ENCODE assay signal across 9 cellular contexts in the genomic region with DNA sequence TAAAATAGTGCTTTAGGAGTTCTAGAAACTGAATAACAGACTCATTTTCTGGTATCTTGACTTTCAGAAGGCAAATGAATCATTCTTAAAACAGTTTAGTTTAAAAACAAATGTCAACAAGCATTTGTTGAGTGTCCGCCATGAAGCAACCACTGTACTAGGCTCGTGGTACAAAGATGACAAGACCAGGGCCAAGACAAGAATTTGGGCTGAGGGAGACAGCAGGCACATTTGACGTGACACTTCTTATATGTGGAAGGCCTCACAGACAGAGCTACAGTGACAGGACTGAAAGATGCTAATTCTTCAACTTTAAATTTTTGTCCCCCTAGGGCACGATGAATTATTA. TPM values are rescaled to one million over a fixed set of nuclear protein-coding genes. Genes with fewer than 3 reads are reported as not detected.
DNase-seq lines count a peak whose midpoint lies in the region; ATAC-seq lines count a peak whose summit lies in the region.
"Had no signal": no experiment of that assay in that cellular context is flagged by ENCODE, and none has a peak within 500 bp of the region (broad histone marks: within the 10 kb centered on the region; RNA-seq: fewer than 3 reads in every experiment).

No MANE protein-coding gene starts in this region.

- no peak for DNase-seq in activated CD8-positive, alpha-beta memory T cell treated with anti-CD3 and anti-CD28 coated beads, Interleukin-2, amount 10 ng/mL, durations not matched to agents 7 days and 5 days
- no peak for DNase-seq in activated CD8-positive, alpha-beta memory T cell treated with anti-CD3 and anti-CD28 coated beads for 24 hours
- DNase-seq in M059J (ENCODE audit: low read depth) = peak; percentile 39
- DNase-seq in activated naive CD8-positive, alpha-beta T cell treated with anti-CD3 and anti-CD28 coated beads, Interleukin-2, amount 50 U/mL, for 24 hours = no peak
- DNase-seq in NCI-H524 (lab: John Stamatoyannopoulos, UW) = no peak
- DNase-seq in midbrain (lab: John Stamatoyannopoulos, UW) = no peak

- H3K9ac ChIP-seq in skeletal muscle tissue (ENCODE audit: low read depth in 1 of 3, low read length in 3 of 3) = no peak overlapping the region

- no peaks in the 10 kb centered on the region for H3K36me3 Mint-ChIP-seq in activated CD8-positive, alpha-beta memory T cell treated with anti-CD3 and anti-CD28 coated beads, Interleukin-2, amount 10 ng/mL, durations not matched to agents 7 days and 5 days
- H3K36me3 Mint-ChIP-seq in activated naive CD8-positive, alpha-beta T cell treated with anti-CD3 and anti-CD28 coated beads, Interleukin-2, amount 50 U/mL, for 24 hours (ENCODE audit: low read depth) = no peaks in the 10 kb centered on the region
- H3K36me3 Mint-ChIP-seq: T-cell had no signal

- CTCF ChIA-PET in activated CD8-positive, alpha-beta memory T cell treated with anti-CD3 and anti-CD28 coated beads, Interleukin-2, amount 10 ng/mL, durations not matched to agents 7 days and 5 days (lab: Charles Lee) = interaction anchor here (0.6 to 8.6 kb wide), 31 partner anchors 9 to 379 kb away, joined by 3 to 185 read pairs (median 5); a partner anchor contains a TSS

- peaks cover 0 to 11% (median 8%) of the 10 kb centered on the region in 3 donors for H3K4me1 ChIP-seq in skeletal muscle tissue (ENCODE audit: control insufficient read depth in 3 of 3, insufficient read depth in 3 of 3, low read length in 3 of 3)

- H3K9me3 ChIP-seq in skeletal muscle tissue (ENCODE audit: control insufficient read depth in 3 of 3, low read length in 3 of 3) = no peaks in the 10 kb centered on the region

- H3K9me3 Mint-ChIP-seq in activated CD8-positive, alpha-beta memory T cell treated with anti-CD3 and anti-CD28 coated beads, Interleukin-2, amount 10 ng/mL, durations not matched to agents 7 days and 5 days (ENCODE audit: low read depth) = no peaks in the 10 kb centered on the region
- no peaks in the 10 kb centered on the region for H3K9me3 Mint-ChIP-seq in activated naive CD8-positive, alpha-beta T cell treated with anti-CD3 and anti-CD28 coated beads, Interleukin-2, amount 50 U/mL, for 24 hours
- H3K9me3 Mint-ChIP-seq: T-cell had no signal

- H3K27ac ChIP-seq in skeletal muscle tissue (ENCODE audit: low read depth, low read length) = peak overlapping the region; percentile 73

- no peaks in the 10 kb centered on the region for H3K27me3 ChIP-seq in skeletal muscle tissue (ENCODE audit: control insufficient read depth in 3 of 3, insufficient read depth in 3 of 3, low read length in 3 of 3)

- H3K4me1 Mint-ChIP-seq in activated CD8-positive, alpha-beta memory T cell treated with anti-CD3 and anti-CD28 coated beads, Interleukin-2, amount 10 ng/mL, durations not matched to agents 7 days and 5 days = peaks cover 45% of the 10 kb centered on the region
- peaks cover 46% of the 10 kb centered on the region for H3K4me1 Mint-ChIP-seq in activated naive CD8-positive, alpha-beta T cell treated with anti-CD3 and anti-CD28 coated beads, Interleukin-2, amount 50 U/mL, for 24 hours

- no peak overlapping the region for H3K4me3 ChIP-seq in skeletal muscle tissue (ENCODE audit: low read length in 3 of 3)

- ATAC-seq in activated CD8-positive, alpha-beta memory T cell treated with anti-CD3 and anti-CD28 coated beads, Interleukin-2, amount 10 ng/mL, durations not matched to agents 7 days and 5 days = no peak
- peak; percentile 13 for ATAC-seq in activated naive CD8-positive, alpha-beta T cell treated with anti-CD3 and anti-CD28 coated beads, Interleukin-2, amount 50 U/mL, for 24 hours
- ATAC-seq in GM19023 (IDR thresholded peaks at IDR 0.05; ENCODE audit: unreplicated experiment) = no peak

- H3K36me3 ChIP-seq in skeletal muscle tissue (ENCODE audit: control insufficient read depth in 3 of 3, insufficient read depth in 3 of 3, low read length in 3 of 3) = no peaks in the 10 kb centered on the region

- no peak overlapping the region for H3K4me3 Mint-ChIP-seq in activated CD8-positive, alpha-beta memory T cell treated with anti-CD3 and anti-CD28 coated beads, Interleukin-2, amount 10 ng/mL, durations not matched to agents 7 days and 5 days
- no peak overlapping the region for H3K4me3 Mint-ChIP-seq in activated naive CD8-positive, alpha-beta T cell treated with anti-CD3 and anti-CD28 coated beads, Interleukin-2, amount 50 U/mL, for 24 hours

- no peaks in the 10 kb centered on the region for H3K27me3 Mint-ChIP-seq in activated CD8-positive, alpha-beta memory T cell treated with anti-CD3 and anti-CD28 coated beads, Interleukin-2, amount 10 ng/mL, durations not matched to agents 7 days and 5 days
- H3K27me3 Mint-ChIP-seq in activated naive CD8-positive, alpha-beta T cell treated with anti-CD3 and anti-CD28 coated beads, Interleukin-2, amount 50 U/mL, for 24 hours = no peaks in the 10 kb centered on the region
- H3K27me3 Mint-ChIP-seq: T-cell had no signal

- peak overlapping the region; percentile 60 for H3K27ac Mint-ChIP-seq in activated CD8-positive, alpha-beta memory T cell treated with anti-CD3 and anti-CD28 coated beads, Interleukin-2, amount 10 ng/mL, durations not matched to agents 7 days and 5 days
- H3K27ac Mint-ChIP-seq in activated naive CD8-positive, alpha-beta T cell treated with anti-CD3 and anti-CD28 coated beads, Interleukin-2, amount 50 U/mL, for 24 hours = peak overlapping the region; percentile 78

RNA-seq across cellular contexts. Expression of a gene that starts 14.4 kb away (rescaled TPM):
- 10 to 100 TPM; 39.9 to 56.2 TPM for total RNA-seq in activated CD8-positive, alpha-beta memory T cell treated with anti-CD3 and anti-CD28 coated beads, Interleukin-2, amount 10 ng/mL, durations not matched to agents 7 days and 5 days
- total RNA-seq in M059J (2014; rRNA removed; shearing (Covaris generic)) = 31.5 and 38.5 TPM in 2 replicates
- 32.9 TPM for total RNA-seq in skeletal muscle tissue
